In the genomic region with DNA sequence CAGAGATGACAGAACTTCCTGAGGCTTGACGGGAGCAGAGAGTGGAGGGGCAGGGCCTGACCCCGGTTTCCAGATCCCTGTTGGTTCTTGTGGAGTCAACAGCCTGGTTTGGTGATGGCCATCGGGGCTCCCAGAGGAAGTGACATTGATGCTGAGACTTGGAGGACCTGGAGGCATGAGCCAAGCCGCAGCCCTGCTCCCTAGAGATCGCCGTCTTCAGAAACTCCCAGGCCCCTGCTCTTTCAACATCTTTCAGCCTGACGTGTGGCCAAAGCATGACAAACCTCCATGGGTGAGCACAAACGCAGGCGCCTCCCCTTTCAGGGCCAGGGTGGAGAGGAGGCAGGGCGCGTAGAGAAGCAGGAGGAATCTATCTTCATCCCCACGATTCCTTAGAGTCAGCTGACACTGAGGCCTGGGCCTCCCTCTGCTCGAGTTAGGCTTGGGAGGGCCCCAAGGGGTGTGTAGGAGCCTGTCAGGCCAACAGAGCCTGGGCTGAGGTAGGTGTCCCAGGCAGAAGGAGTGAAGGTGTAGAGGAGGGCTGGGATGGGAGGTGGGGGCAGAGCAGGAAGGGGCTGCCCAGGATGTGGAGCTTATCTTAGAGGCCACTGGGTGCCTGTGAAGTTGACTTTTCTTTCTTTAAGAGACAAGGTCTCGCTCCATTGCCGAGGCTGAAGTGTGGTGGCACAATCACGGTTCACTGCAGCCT, we compare ENCODE assay signal across 13 cellular contexts. TPM values are rescaled to one million over a fixed set of nuclear protein-coding genes. Genes with fewer than 3 reads are reported as not detected.
DNase-seq lines count a peak whose midpoint lies in the region; ATAC-seq and TF ChIP-seq lines count a peak whose summit lies in the region.
"Had no signal": no experiment of that assay in that cellular context is flagged by ENCODE, and none has a peak within 500 bp of the region (broad histone marks: within the 10 kb centered on the region; RNA-seq: fewer than 3 reads in every experiment).

No MANE protein-coding gene starts in this region.

- WGBS in psoas muscle, 3 donors, result 44 to 61% (median 51%) methylated on average over 16 of the region's 16 CpGs

- DNase-seq in AG09319 (ENCODE audit: extremely low read depth, low read depth) (peak; percentile 79), adipocyte (ENCODE audit: low read depth) (no peak), Right ventricle myocardium inferior (ENCODE audit: missing footprints) (peak; percentile 92), psoas muscle (peak; percentile 87 to 95), NCI-H774 (lab: John Stamatoyannopoulos, UW) (no peak), cerebellar nuclear complex (lab: John Stamatoyannopoulos, UW) (no peak)
- DNase-seq: activated T-cell treated with anti-CD3 and anti-CD28 coated beads, Interleukin-2, amount 50 U/mL, for 24 hours; amygdala; DMS 273 treated with DMSO at 0.1 percent for 48 hours; transverse colon had no signal

- intact Hi-C loops in Right ventricle myocardium inferior (cut with DNase I) (loop anchor here (2.0 to 5.0 kb wide), 2 partner anchors 57 to 150 kb away; a partner anchor contains a TSS), psoas muscle (cut with DNase I) (no loop called here)

- no peak for TF ChIP-seq CTCF in AG09319 (IDR thresholded peaks at IDR 0.05; ENCODE audit: low read depth, low read length)
- no peak for TF ChIP-seq CTCF in psoas muscle (IDR thresholded peaks at IDR 0.05)

- H3K4me3 ChIP-seq in adipocyte (ENCODE audit: low read length) (peak overlapping the region; percentile 50), psoas muscle (no peak overlapping the region)
- H3K4me3 ChIP-seq: A549, transverse colon had no signal

- peak; percentile 78 for ATAC-seq in Right ventricle myocardium inferior
- peak; percentile 56 to 80 (median 63) for ATAC-seq in psoas muscle
- no peak for ATAC-seq in HG02798 (IDR thresholded peaks at IDR 0.05; ENCODE audit: poor library complexity, unreplicated experiment)
- no peak for ATAC-seq in HG03045 (IDR thresholded peaks at IDR 0.05; ENCODE audit: unreplicated experiment)
- ATAC-seq: A549 had no signal

- H3K27me3 ChIP-seq in adipocyte (replicated peaks; ENCODE audit: control insufficient read depth, insufficient read depth, low read length) (no peaks in the 10 kb centered on the region), psoas muscle (ENCODE audit: insufficient read depth in 3 of 3, low read length in 2 of 3) (peaks cover 0 to 11% (median 0%) of the 10 kb centered on the region in 3 donors)
- H3K27me3 ChIP-seq: transverse colon had no signal

- H3K4me1 ChIP-seq in adipocyte (ENCODE audit: control insufficient read depth, insufficient read depth, low read length) (peaks cover 54% of the 10 kb centered on the region), psoas muscle (peaks cover 13% of the 10 kb centered on the region)

- H3K27ac ChIP-seq in psoas muscle, result peak overlapping the region; percentile 65
- H3K27ac ChIP-seq: A549, transverse colon had no signal

- H3K9me3 ChIP-seq in adipocyte (ENCODE audit: control insufficient read depth, low read length), result peaks cover 2% of the 10 kb centered on the region
- no peaks in the 10 kb centered on the region for H3K9me3 ChIP-seq in psoas muscle
- H3K9me3 ChIP-seq: transverse colon had no signal

- no peaks in the 10 kb centered on the region for H3K36me3 ChIP-seq in adipocyte (ENCODE audit: control insufficient read depth, insufficient read depth, low read length, severe bottlenecking)
- no peaks in the 10 kb centered on the region for H3K36me3 ChIP-seq in psoas muscle (ENCODE audit: insufficient read depth in 1 of 2, low read depth in 1 of 2)
- H3K36me3 ChIP-seq: transverse colon had no signal

- peak overlapping the region; percentile 70 for H3K9ac ChIP-seq in adipocyte (ENCODE audit: low read length)

RNA-seq across cellular contexts. Expression of a gene that starts 56.1 kb away (rescaled TPM):
- total RNA-seq in Right ventricle myocardium inferior (40.4 TPM), psoas muscle (10 to 100 TPM; 12.4 to 29.6 (median 20.3) TPM)
- 10 to 100 TPM; 16.6 to 19.0 (median 18.3) TPM for polyA plus RNA-seq in psoas muscle

Comparison
In these comparisons a context has a peak if more than half of its experiments do, and no peak if none do; other contexts are left out.
1. DNase-seq: peak in AG09319 (single experiment), Right ventricle myocardium inferior (single experiment) and psoas muscle (2 of 2); none in adipocyte (single experiment), NCI-H774 (single experiment) and cerebellar nuclear complex (0 of 2).
2. ATAC-seq: peak in Right ventricle myocardium inferior (single experiment) and psoas muscle (4 of 4); none in HG02798 (single experiment) and HG03045 (single experiment).